Comparison of ENCODE assay signal across 8 cellular contexts in the genomic region with DNA sequence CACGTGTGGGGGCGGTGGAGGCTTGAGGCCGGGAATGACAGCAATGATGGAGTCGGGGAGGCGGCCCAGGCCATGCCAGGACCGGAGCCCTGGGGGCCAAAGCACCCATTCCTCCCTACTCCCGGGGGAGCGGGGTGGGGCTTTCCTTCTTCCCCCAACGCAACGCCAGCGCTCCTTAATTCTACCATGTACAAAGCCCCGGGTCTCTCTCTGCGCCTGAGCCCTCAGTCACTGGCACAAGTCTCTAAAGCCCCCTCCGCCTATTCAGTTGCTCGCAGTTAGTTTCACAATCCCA. TPM values are rescaled to one million over a fixed set of nuclear protein-coding genes. Genes with fewer than 3 reads are reported as not detected.
DNase-seq lines count a peak whose midpoint lies in the region; ATAC-seq and TF ChIP-seq lines count a peak whose summit lies in the region.

No MANE protein-coding gene starts in this region.

- H3K9me3 ChIP-seq in OCI-LY7 (ENCODE audit: low read length) (no peaks in the 10 kb centered on the region), prostate gland (no peaks in the 10 kb centered on the region)

- no peak overlapping the region for H3K27ac ChIP-seq in OCI-LY7 (ENCODE audit: low read depth, low read length, poor library complexity, severe bottlenecking)
- peak overlapping the region; percentile 87 for H3K27ac ChIP-seq in epithelial cell of prostate
- peak overlapping the region; percentile 90 to 95 for H3K27ac ChIP-seq in prostate gland

- no peaks in the 10 kb centered on the region for H3K27me3 ChIP-seq in prostate gland (replicated peaks; ENCODE audit: insufficient read depth)

- H3K4me3 ChIP-seq in OCI-LY7 (ENCODE audit: low read depth, low read length, poor library complexity, severe bottlenecking) = peak overlapping the region; percentile 76
- H3K4me3 ChIP-seq in prostate gland = peak overlapping the region; percentile 47 to 51

- no peaks in the 10 kb centered on the region for H3K9me2 ChIP-seq in OCI-LY7 (ENCODE audit: insufficient read depth, low read length)

- peak overlapping the region; percentile 81 for H2AFZ ChIP-seq in OCI-LY7 (ENCODE audit: low read length)

- ATAC-seq in GM19372 (IDR thresholded peaks at IDR 0.05; ENCODE audit: low read depth, unreplicated experiment) = peak; percentile 9
- ATAC-seq in HG03457 (IDR thresholded peaks at IDR 0.05; ENCODE audit: unreplicated experiment) = no peak

- peaks cover 39% of the 10 kb centered on the region for H3K4me1 ChIP-seq in OCI-LY7 (ENCODE audit: insufficient read depth, low read length, poor library complexity, severe bottlenecking)
- H3K4me1 ChIP-seq in prostate gland (replicated peaks) = peaks cover 7% of the 10 kb centered on the region

- BruUV-seq in OCI-LY7 (replicated peaks; lab: Mats Ljungman, UMichigan) = no TSS peak

- H3K4me2 ChIP-seq in OCI-LY7 (ENCODE audit: low read length) = peak overlapping the region; percentile 100

- TF ChIP-seq CTCF in OCI-LY7 (conservative IDR thresholded peaks at IDR 0.05; ENCODE audit: low read length) = no peak
- no peak for TF ChIP-seq CTCF in prostate gland (IDR thresholded peaks at IDR 0.05)

- H3K36me3 ChIP-seq in OCI-LY7 (ENCODE audit: insufficient read depth, low read length) = peaks cover 23% of the 10 kb centered on the region
- no peaks in the 10 kb centered on the region for H3K36me3 ChIP-seq in prostate gland

- no peaks in the 10 kb centered on the region for H4K20me1 ChIP-seq in OCI-LY7 (ENCODE audit: insufficient read depth, low read length)

- intact Hi-C loops in OCI-LY7 (cut with micrococcal nuclease; ENCODE audit: unreplicated experiment) (no loop called here), prostate gland (cut with DNase I) (no loop called here)

- WGBS in prostate gland = 29% methylated on average over 15 of the region's 15 CpGs

- no peak for TF ChIP-seq POLR2A in prostate gland (IDR thresholded peaks at IDR 0.05)

- POLR2A ChIA-PET in OCI-LY7 (lab: Charles Lee) = interaction anchor here (1.2 to 2.1 kb wide), 2 partner anchors 15 to 17 kb away, joined by 5 read pairs; a partner anchor contains a TSS

- no peaks in the 10 kb centered on the region for H3K79me2 ChIP-seq in OCI-LY7 (ENCODE audit: insufficient read depth, low read depth, low read length)

- DNase-seq in OCI-LY7 (ENCODE audit: low spot score) (no peak), epithelial cell of prostate (ENCODE audit: low read depth, low spot score) (no peak), prostate gland (ENCODE audit: low spot score) (no peak), NCI-H748 (lab: John Stamatoyannopoulos, UW; ENCODE audit: unreplicated experiment) (no peak), NCI-H146 treated with DMSO at 0.1 percent for 48 hours (lab: John Stamatoyannopoulos, UW; ENCODE audit: unreplicated experiment) (no peak), DMS153 (lab: John Stamatoyannopoulos, UW) (no peak)

- CTCF ChIA-PET in OCI-LY7 (lab: Charles Lee; ENCODE audit: unreplicated experiment) = interaction anchor here (1.8 kb wide), 1 partner anchor 72 kb away, joined by 4 read pairs; no protein-coding TSS in a partner anchor

RNA-seq across cellular contexts. Expression of a gene that starts 0.2 kb away (rescaled TPM):
- total RNA-seq in OCI-LY7 (2014; rRNA removed; shearing (Covaris generic)) = 3.8 and 9.6 TPM in 2 replicates
- total RNA-seq in OCI-LY7 (2022) = 4.7 and 5.8 TPM in 2 replicates
- total RNA-seq in prostate gland = 10 to 100 TPM in 1 of 2 donors, 1 to 10 TPM in 1; 7.8 to 32.4 TPM

RNA-seq across cellular contexts. Expression of a gene that starts 13.3 kb away (rescaled TPM):
- total RNA-seq in OCI-LY7 (2014; rRNA removed; shearing (Covaris generic)) = 4.3 and 5.6 TPM in 2 replicates
- total RNA-seq in OCI-LY7 (2022) (14.3 and 17.3 TPM in 2 replicates), prostate gland (1 to 10 TPM; 1.2 to 4.5 TPM)

RNA-seq across cellular contexts. Expression of a gene that starts 15.4 kb away (rescaled TPM):
- 40.2 and 41.0 TPM in 2 replicates for total RNA-seq in OCI-LY7 (2014; rRNA removed; shearing (Covaris generic))
- total RNA-seq in OCI-LY7 (2022) (150 and 178 TPM in 2 replicates), prostate gland (10 to 100 TPM; 57.9 to 70.9 TPM)

RNA-seq across cellular contexts. Expression of a gene that starts 15.7 kb away (rescaled TPM):
- total RNA-seq in OCI-LY7 (2014; rRNA removed; shearing (Covaris generic)) = 49.1 and 55.4 TPM in 2 replicates
- total RNA-seq in OCI-LY7 (2022) = 72.3 and 80.3 TPM in 2 replicates
- total RNA-seq in prostate gland = 10 to 100 TPM; 25.2 to 42.0 TPM

RNA-seq across cellular contexts. Expression of a gene that starts 27.7 kb away (rescaled TPM):
- 42.5 and 59.6 TPM in 2 replicates for total RNA-seq in OCI-LY7 (2014; rRNA removed; shearing (Covaris generic))
- 124 and 126 TPM in 2 replicates for total RNA-seq in OCI-LY7 (2022)
- total RNA-seq in prostate gland = 100 to 1,000 TPM; 166 to 196 TPM
